Comparison of ENCODE assay signal across 13 cellular contexts in the genomic region with DNA sequence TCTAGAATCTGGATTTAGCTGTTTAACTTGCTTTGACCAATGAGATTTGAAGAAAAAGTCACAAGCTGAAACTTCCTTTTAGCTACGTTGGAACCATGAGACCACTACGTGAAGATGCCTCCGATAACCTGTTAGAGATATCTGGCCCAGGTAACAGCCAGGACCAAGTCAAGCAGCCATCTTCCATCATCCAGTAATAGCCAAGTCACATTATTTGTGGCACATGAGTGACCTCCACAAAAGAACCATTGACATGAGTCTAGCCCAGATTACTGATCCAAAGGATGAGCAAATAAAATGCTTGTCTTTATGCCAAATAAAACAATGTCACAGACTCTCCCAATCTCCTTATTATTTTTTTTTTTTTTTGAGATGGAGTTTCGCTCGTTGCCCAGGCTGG. TPM values are rescaled to one million over a fixed set of nuclear protein-coding genes. Genes with fewer than 3 reads are reported as not detected.
DNase-seq lines count a peak whose midpoint lies in the region; ATAC-seq and TF ChIP-seq lines count a peak whose summit lies in the region.
"Had no signal": no experiment of that assay in that cellular context is flagged by ENCODE, and none has a peak within 500 bp of the region (broad histone marks: within the 10 kb centered on the region; RNA-seq: fewer than 3 reads in every experiment).

No MANE protein-coding gene starts in this region.

- H3K27ac Mint-ChIP-seq in CD4-positive, alpha-beta T cell, result no peak overlapping the region
- H3K27ac Mint-ChIP-seq in activated CD4-positive, alpha-beta memory T cell treated with anti-CD3 and anti-CD28 coated beads, Interleukin-2, amount 10 ng/mL, durations not matched to agents 7 days and 5 days, result no peak overlapping the region

- peak overlapping the region; percentile 62 for H3K4me3 Mint-ChIP-seq in CD4-positive, alpha-beta T cell
- H3K4me3 Mint-ChIP-seq in activated CD4-positive, alpha-beta memory T cell treated with anti-CD3 and anti-CD28 coated beads, Interleukin-2, amount 10 ng/mL, durations not matched to agents 7 days and 5 days, result peak overlapping the region; percentile 39

- no peaks in the 10 kb centered on the region for H3K27me3 ChIP-seq in CD4-positive, alpha-beta T cell (ENCODE audit: control insufficient read depth, insufficient read depth, low read length)
- H3K27me3 ChIP-seq in GM23248 (replicated peaks; ENCODE audit: insufficient read depth), result no peaks in the 10 kb centered on the region
- H3K27me3 ChIP-seq in body of pancreas, result no peaks in the 10 kb centered on the region
- H3K27me3 ChIP-seq in MG63, result no peaks in the 10 kb centered on the region
- H3K27me3 ChIP-seq: esophagus squamous epithelium, sigmoid colon had no signal

- H3K36me3 ChIP-seq in GM23248 (ENCODE audit: low read depth), result no peaks in the 10 kb centered on the region
- H3K36me3 ChIP-seq in mesodermal cell (ENCODE audit: control insufficient read depth, insufficient read depth, low read length), result peaks cover 5% of the 10 kb centered on the region
- H3K36me3 ChIP-seq in body of pancreas (replicated peaks in 1 of 2; ENCODE audit: insufficient read depth in 1 of 2, low read depth in 2 of 2), result no peaks in the 10 kb centered on the region
- peaks cover 3% of the 10 kb centered on the region; the same call in 1 of the 2 replicates for H3K36me3 ChIP-seq in MG63
- H3K36me3 ChIP-seq: esophagus squamous epithelium, sigmoid colon had no signal

- no peak for ATAC-seq in CD4-positive, alpha-beta T cell (ENCODE audit: poor library complexity)
- no peak for ATAC-seq in GM19467 (IDR thresholded peaks at IDR 0.05; ENCODE audit: unreplicated experiment)
- ATAC-seq in HG03045 (IDR thresholded peaks at IDR 0.05; ENCODE audit: unreplicated experiment), result no peak
- ATAC-seq in body of pancreas, result no peak

- no peak overlapping the region for H3K4me2 ChIP-seq in GM23248 (ENCODE audit: unreplicated experiment)

- no peak for DNase-seq in CD4-positive, alpha-beta T cell
- DNase-seq in GM23248 (peak; percentile 8), body of pancreas (no peak), MG63 (no peak)
- DNase-seq in activated CD4-positive, alpha-beta memory T cell treated with anti-CD3 and anti-CD28 coated beads, Interleukin-2, amount 10 ng/mL, durations not matched to agents 7 days and 5 days, result no peak
- DNase-seq: activated effector memory CD4-positive, alpha-beta T cell treated with anti-CD3 and anti-CD28 coated beads, Interleukin-2, amount 50 U/mL, for 16 hours; DMS 273 treated with DMSO at 0.1 percent for 48 hours; esophagus squamous epithelium; sigmoid colon had no signal

- no peaks in the 10 kb centered on the region for H3K27me3 Mint-ChIP-seq in CD4-positive, alpha-beta T cell
- H3K27me3 Mint-ChIP-seq in activated CD4-positive, alpha-beta memory T cell treated with anti-CD3 and anti-CD28 coated beads, Interleukin-2, amount 10 ng/mL, durations not matched to agents 7 days and 5 days, result peaks cover 1% of the 10 kb centered on the region
- H3K27me3 Mint-ChIP-seq: IgD-negative memory B cell had no signal

- no peaks in the 10 kb centered on the region for H3K9me3 ChIP-seq in CD4-positive, alpha-beta T cell (ENCODE audit: control insufficient read depth, low read length)
- H3K9me3 ChIP-seq in GM23248 (ENCODE audit: low read depth) (no peaks in the 10 kb centered on the region), mesodermal cell (ENCODE audit: control insufficient read depth, low read length) (no peaks in the 10 kb centered on the region), body of pancreas (no peaks in the 10 kb centered on the region), MG63 (no peaks in the 10 kb centered on the region)
- H3K9me3 ChIP-seq: esophagus squamous epithelium, sigmoid colon had no signal

- peaks cover 47% of the 10 kb centered on the region for H3K79me2 ChIP-seq in GM23248 (ENCODE audit: insufficient read depth)

- 83 to 92% methylated on average over 5 of the region's 5 CpGs for WGBS in GM23248 (ENCODE audit: low coverage in 1 of 2, low lambda C conversion rate in 2 of 2, missing lambda C conversion rate in 2 of 2), 2 experiments
- 100% methylated on average over 3 of the region's 5 CpGs for WGBS in mesodermal cell (ENCODE audit: insufficient coverage in 2 of 2), 2 experiments
- 86 to 91% methylated on average over 5 of the region's 5 CpGs for WGBS in body of pancreas, 2 donors

- no peaks in the 10 kb centered on the region for H4K20me1 ChIP-seq in GM23248 (ENCODE audit: insufficient read depth)

- no peak overlapping the region for H2AFZ ChIP-seq in GM23248

- TF ChIP-seq POLR2A in body of pancreas (IDR thresholded peaks at IDR 0.05), result no peak

- no peaks in the 10 kb centered on the region for H3K36me3 Mint-ChIP-seq in CD4-positive, alpha-beta T cell (ENCODE audit: low read depth)
- peaks cover 23% of the 10 kb centered on the region for H3K36me3 Mint-ChIP-seq in activated CD4-positive, alpha-beta memory T cell treated with anti-CD3 and anti-CD28 coated beads, Interleukin-2, amount 10 ng/mL, durations not matched to agents 7 days and 5 days (ENCODE audit: low read depth)

- no peak overlapping the region for H3K9ac ChIP-seq in GM23248

- no peak for TF ChIP-seq CTCF in CD4-positive, alpha-beta T cell (IDR thresholded peaks at IDR 0.05)
- TF ChIP-seq CTCF in body of pancreas (IDR thresholded peaks at IDR 0.05), result no peak

- H3K9me3 Mint-ChIP-seq in CD4-positive, alpha-beta T cell, result no peaks in the 10 kb centered on the region
- H3K9me3 Mint-ChIP-seq in activated CD4-positive, alpha-beta memory T cell treated with anti-CD3 and anti-CD28 coated beads, Interleukin-2, amount 10 ng/mL, durations not matched to agents 7 days and 5 days, result peaks cover 5% of the 10 kb centered on the region
- H3K9me3 Mint-ChIP-seq: IgD-negative memory B cell had no signal

- H3K4me1 ChIP-seq in GM23248 (ENCODE audit: insufficient read depth), result no peaks in the 10 kb centered on the region
- H3K4me1 ChIP-seq in mesodermal cell (ENCODE audit: control insufficient read depth, insufficient read depth, low read length, poor library complexity, severe bottlenecking), result no peaks in the 10 kb centered on the region
- H3K4me1 ChIP-seq in body of pancreas, result peaks cover 8% of the 10 kb centered on the region

- peaks cover 22% of the 10 kb centered on the region for H3K4me1 Mint-ChIP-seq in CD4-positive, alpha-beta T cell (ENCODE audit: low read depth)
- peaks cover 32% of the 10 kb centered on the region for H3K4me1 Mint-ChIP-seq in activated CD4-positive, alpha-beta memory T cell treated with anti-CD3 and anti-CD28 coated beads, Interleukin-2, amount 10 ng/mL, durations not matched to agents 7 days and 5 days

- no peaks in the 10 kb centered on the region for H3K9me2 ChIP-seq in GM23248 (ENCODE audit: insufficient read depth)

- intact Hi-C loops in CD4-positive, alpha-beta T cell (cut with DNase I, micrococcal nuclease), result no loop called here
- intact Hi-C loops in body of pancreas (cut with DNase I), result no loop called here

- no peak overlapping the region for H3K4me3 ChIP-seq in GM23248
- peak overlapping the region; percentile 74 for H3K4me3 ChIP-seq in mesodermal cell (ENCODE audit: extremely low read depth, insufficient read depth, low read length, poor library complexity, severe bottlenecking)
- H3K4me3 ChIP-seq in body of pancreas, result no peak overlapping the region
- H3K4me3 ChIP-seq in MG63, result no peak overlapping the region
- H3K4me3 ChIP-seq: sigmoid colon had no signal

- in situ Hi-C loops in GM23248 (cut with MboI), result loop anchor here (25.0 kb wide), 1 partner anchor 639 kb away; the partner anchor contains the start of gene ZSWIM6

- POLR2A ChIA-PET in CD4-positive, alpha-beta T cell (lab: Charles Lee), result interaction anchor here (0.9 kb wide), 1 partner anchor 11 kb away, joined by 4 read pairs; no protein-coding TSS in a partner anchor
- POLR2A ChIA-PET in activated CD4-positive, alpha-beta memory T cell treated with anti-CD3 and anti-CD28 coated beads, Interleukin-2, amount 10 ng/mL, durations not matched to agents 7 days and 5 days (lab: Charles Lee), result interaction anchor here (1.8 kb wide), 1 partner anchor 633 kb away, joined by 5 read pairs; no protein-coding TSS in a partner anchor

- no peak overlapping the region for H3K27ac ChIP-seq in CD4-positive, alpha-beta T cell (ENCODE audit: low read depth, low read length)
- H3K27ac ChIP-seq in GM23248 (no peak overlapping the region), mesodermal cell (ENCODE audit: low read depth, low read length, severe bottlenecking) (no peak overlapping the region), body of pancreas (no peak overlapping the region)
- H3K27ac ChIP-seq: esophagus squamous epithelium, sigmoid colon had no signal

- CTCF ChIA-PET in CD4-positive, alpha-beta T cell (lab: Charles Lee), result no interaction called here
- CTCF ChIA-PET in activated CD4-positive, alpha-beta memory T cell treated with anti-CD3 and anti-CD28 coated beads, Interleukin-2, amount 10 ng/mL, durations not matched to agents 7 days and 5 days (lab: Charles Lee), result interaction anchor here (0.7 to 4.1 kb wide), 3 partner anchors 10 to 29 kb away, joined by 3 to 31 read pairs (median 11); no protein-coding TSS in a partner anchor

- peaks cover 10% of the 10 kb centered on the region for H3F3A ChIP-seq in GM23248 (ENCODE audit: insufficient read depth)

RNA-seq across cellular contexts. Expression of gene DEPDC1B, which starts 1.6 kb away (rescaled TPM):
- total RNA-seq in CD4-positive, alpha-beta T cell, result under 1 TPM; 0.39 to 0.60 TPM
- total RNA-seq in GM23248 (2014; rRNA removed; shearing (Covaris generic)), result 2.5 and 8.5 TPM in 2 replicates
- 2.5 and 3.0 TPM in 2 replicates for polyA plus RNA-seq in GM23248 (2016; fragmentation: Nextera tagmentation; extraction: Ambion mirVana)
- 10 to 100 TPM; 39.0 to 42.3 TPM for total RNA-seq in activated CD4-positive, alpha-beta memory T cell treated with anti-CD3 and anti-CD28 coated beads, Interleukin-2, amount 10 ng/mL, durations not matched to agents 7 days and 5 days
- 25.8 TPM for polyA plus RNA-seq in mesodermal cell (2013, experiment 1 of 2)
- 25.4 TPM for polyA plus RNA-seq in mesodermal cell (2013, experiment 2 of 2)
- 1 to 10 TPM in 1 of 2 donors, under 1 TPM in 1; 0.66 to 2.3 TPM for total RNA-seq in body of pancreas
- total RNA-seq in MG63 (2014; rRNA removed; shearing (Covaris generic); ENCODE audit: low replicate concordance), result 19.9 and 26.3 TPM in 2 replicates
